ENCODE assay signal across 14 cellular contexts in genomic region chr4:54709281-54709854, GRCh38. TPM values are rescaled to one million over a fixed set of nuclear protein-coding genes. Genes with fewer than 3 reads are reported as not detected.
DNase-seq lines count a peak whose midpoint lies in the region; ATAC-seq and TF ChIP-seq lines count a peak whose summit lies in the region.
"Had no signal": no experiment of that assay in that cellular context is flagged by ENCODE, and none has a peak within 500 bp of the region (broad histone marks: within the 10 kb centered on the region; RNA-seq: fewer than 3 reads in every experiment).

No MANE protein-coding gene starts in this region.

- POLR2A ChIA-PET in CD4-positive, alpha-beta memory T cell (lab: Charles Lee; ENCODE audit: partially characterized antibody) = no interaction called here

- H3K4me3 Mint-ChIP-seq in CD4-positive, alpha-beta memory T cell = peak overlapping the region in 6 of 8 donors; percentile 39 to 81 (median 60)
- H3K4me3 Mint-ChIP-seq: B cell had no signal

- peaks cover 0 to 2% (median 0%) of the 10 kb centered on the region in 8 donors for H3K9me3 Mint-ChIP-seq in CD4-positive, alpha-beta memory T cell

- CTCF ChIA-PET in CD4-positive, alpha-beta memory T cell (lab: Charles Lee; ENCODE audit: partially characterized antibody) = no interaction called here

- no peaks in the 10 kb centered on the region for H3K36me3 ChIP-seq in CD4-positive, alpha-beta memory T cell (ENCODE audit: insufficient read depth, low read length)
- H3K36me3 ChIP-seq in left lung (no peaks in the 10 kb centered on the region), osteoblast (ENCODE audit: insufficient read depth, low read length) (no peaks in the 10 kb centered on the region), BE2C (no peaks in the 10 kb centered on the region)

- peaks cover 4% of the 10 kb centered on the region for H3K4me1 ChIP-seq in CD4-positive, alpha-beta memory T cell (ENCODE audit: insufficient read depth, low read length)
- peaks cover 11% of the 10 kb centered on the region in 2 donors for H3K4me1 ChIP-seq in left lung
- H3K4me1 ChIP-seq in osteoblast (ENCODE audit: insufficient read depth, low read length) = no peaks in the 10 kb centered on the region
- H3K4me1 ChIP-seq in BE2C = no peaks in the 10 kb centered on the region
- H3K4me1 ChIP-seq: testis had no signal

- H3K4me1 Mint-ChIP-seq in CD4-positive, alpha-beta memory T cell = peaks cover 5 to 34% (median 16%) of the 10 kb centered on the region in 4 donors
- H3K4me1 Mint-ChIP-seq: B cell had no signal

- H3K4me3 ChIP-seq in CD4-positive, alpha-beta memory T cell (ENCODE audit: low read length in 2 of 2) = no peak overlapping the region
- H3K4me3 ChIP-seq in left lung = no peak overlapping the region
- H3K4me3 ChIP-seq in osteoblast (ENCODE audit: insufficient read depth, low read length) = no peak overlapping the region
- no peak overlapping the region for H3K4me3 ChIP-seq in BE2C (ENCODE audit: low read depth, low read length)
- H3K4me3 ChIP-seq: testis had no signal

- ATAC-seq in HG02678 (IDR thresholded peaks at IDR 0.05; ENCODE audit: unreplicated experiment) (peak; percentile 73), left lung (peak; percentile 79)

- peaks cover 1 to 4% of the 10 kb centered on the region in 2 donors for H3K27me3 Mint-ChIP-seq in CD4-positive, alpha-beta memory T cell

- no peak overlapping the region for H2AFZ ChIP-seq in osteoblast (ENCODE audit: low read length)

- no peaks in the 10 kb centered on the region for H3K36me3 Mint-ChIP-seq in CD4-positive, alpha-beta memory T cell

- intact Hi-C loops in CD4-positive, alpha-beta memory T cell (cut with micrococcal nuclease) = no loop called here
- intact Hi-C loops in left lung (cut with DNase I) = no loop called here

- no peaks in the 10 kb centered on the region for H3K79me2 ChIP-seq in osteoblast (ENCODE audit: insufficient read depth, low read length)

- no peaks in the 10 kb centered on the region for H3K27me3 ChIP-seq in CD4-positive, alpha-beta memory T cell (ENCODE audit: insufficient read depth, low read length)
- H3K27me3 ChIP-seq in left lung (no peaks in the 10 kb centered on the region), osteoblast (ENCODE audit: insufficient read depth, low read length) (no peaks in the 10 kb centered on the region), BE2C (no peaks in the 10 kb centered on the region)
- H3K27me3 ChIP-seq: testis had no signal

- peak; percentile 29 to 59 (median 49) for DNase-seq in CD4-positive, alpha-beta memory T cell
- DNase-seq in RPMI7951 (ENCODE audit: low read depth) = peak; percentile 1
- DNase-seq in left lung = no peak
- no peak for DNase-seq in osteoblast (ENCODE audit: insufficient read length, low spot score, missing footprints)
- DNase-seq in stimulated activated naive CD4-positive, alpha-beta T cell treated with Interleukin-2 at 50 U/mL for 16 hours (lab: John Stamatoyannopoulos, UW) = no peak
- no peak for DNase-seq in stimulated activated CD8-positive, alpha-beta memory T cell treated with anti-CD3 and anti-CD28 coated beads, Interleukin-4, amount 100 ng/mL, for 48 hours
- no peak for DNase-seq in BE2C
- DNase-seq: activated CD4-positive, alpha-beta T cell treated with anti-CD3 and anti-CD28 coated beads for 1 hour; EL; NCI-H1436; testis had no signal

- no peak overlapping the region for H3K27ac ChIP-seq in CD4-positive, alpha-beta memory T cell (ENCODE audit: low read depth, low read length)
- H3K27ac ChIP-seq in left lung = peak overlapping the region in 1 of 2 donors; percentile 51
- no peak overlapping the region for H3K27ac ChIP-seq in osteoblast (ENCODE audit: low read depth, low read length)
- H3K27ac ChIP-seq: testis had no signal

- no peaks in the 10 kb centered on the region for H3K9me3 ChIP-seq in CD4-positive, alpha-beta memory T cell (ENCODE audit: control insufficient read depth in 1 of 2, low read length in 2 of 2)
- H3K9me3 ChIP-seq in left lung (no peaks in the 10 kb centered on the region), osteoblast (ENCODE audit: low read depth, low read length) (no peaks in the 10 kb centered on the region), BE2C (no peaks in the 10 kb centered on the region)
- H3K9me3 ChIP-seq: testis had no signal

- TF ChIP-seq CTCF in left lung (IDR thresholded peaks at IDR 0.05) = no peak
- TF ChIP-seq CTCF in osteoblast (IDR thresholded peaks at IDR 0.05; ENCODE audit: extremely low read depth, low read depth, low read length) = no peak
- no peak for TF ChIP-seq CTCF in BE2C (IDR thresholded peaks at IDR 0.05; ENCODE audit: low read depth, low read length)

- H4K20me1 ChIP-seq in osteoblast (ENCODE audit: insufficient read depth, low read length) = no peaks in the 10 kb centered on the region

- H3K27ac Mint-ChIP-seq in CD4-positive, alpha-beta memory T cell = peak overlapping the region in 6 of 7 donors; percentile 39 to 98 (median 92)
- H3K27ac Mint-ChIP-seq: B cell had no signal

- no peak overlapping the region for H3K4me2 ChIP-seq in osteoblast (ENCODE audit: insufficient read depth, low read length)

RNA-seq across cellular contexts. Expression of gene KIT, which starts 51.6 kb away (rescaled TPM):
- total RNA-seq in CD4-positive, alpha-beta memory T cell = 1 to 10 TPM; 2.4 to 2.9 TPM
- 1 to 10 TPM; 2.0 to 5.2 TPM for polyA plus RNA-seq in CD4-positive, alpha-beta memory T cell
- 0.20 and 0.48 TPM in 2 replicates for total RNA-seq in RPMI7951 (2014; rRNA removed; shearing (Covaris generic))
- 10 to 100 TPM in 1 of 2 donors, 1 to 10 TPM in 1; 9.6 to 10.9 TPM for total RNA-seq in left lung
- total RNA-seq in osteoblast = 0.29 and 0.36 TPM in 2 replicates
- not detected for polyA plus RNA-seq in BE2C (2012; ENCODE audit: insufficient read depth, insufficient read length, low read depth)
- total RNA-seq: B cell, NCI-H460 had no signal

Comparison
In these comparisons a context has a peak if more than half of its experiments do, and no peak if none do; other contexts are left out.
1. DNase-seq: peak in CD4-positive, alpha-beta memory T cell (5 of 5) and RPMI7951 (single experiment); none in left lung (0 of 2), osteoblast (single experiment), stimulated activated naive CD4-positive, alpha-beta T cell treated with Interleukin-2 at 50 U/mL for 16 hours (single experiment), stimulated activated CD8-positive, alpha-beta memory T cell treated with anti-CD3 and anti-CD28 coated beads, Interleukin-4, amount 100 ng/mL, for 48 hours (single experiment) and BE2C (single experiment).